Comparison of ENCODE assay signal across 26 cellular contexts in genomic region chr2:27182346-27182745, GRCh38. TPM values are rescaled to one million over a fixed set of nuclear protein-coding genes. Genes with fewer than 3 reads are reported as not detected.
DNase-seq lines count a peak whose midpoint lies in the region; ATAC-seq and TF ChIP-seq lines count a peak whose summit lies in the region.
"Had no signal": no experiment of that assay in that cellular context is flagged by ENCODE, and none has a peak within 500 bp of the region (broad histone marks: within the 10 kb centered on the region; RNA-seq: fewer than 3 reads in every experiment).

No MANE protein-coding gene starts in this region.

- H3K4me3 ChIP-seq in AG04450 (ENCODE audit: low read depth, low read length): no peak overlapping the region
- no peak overlapping the region for H3K4me3 ChIP-seq in mucosa of descending colon
- H3K4me3 ChIP-seq: A549, GM12878, heart right ventricle, lung, uterus had no signal

- no peaks in the 10 kb centered on the region for H3K4me1 ChIP-seq in mucosa of descending colon (ENCODE audit: low read depth)
- H3K4me1 ChIP-seq: A549 had no signal

- intact Hi-C loops in mucosa of descending colon (cut with DNase I, micrococcal nuclease): no loop called here

- peak overlapping the region; percentile 79 for H3K27ac ChIP-seq in AG04450 (ENCODE audit: low read depth, low read length)
- H3K27ac ChIP-seq: A549, heart right ventricle, neutrophil, uterus had no signal

- no peaks in the 10 kb centered on the region for H3K36me3 ChIP-seq in mucosa of descending colon (ENCODE audit: low read depth)
- H3K36me3 ChIP-seq: heart right ventricle, neutrophil, uterus had no signal

- H3K9me3 Mint-ChIP-seq in T-cell: no peaks in the 10 kb centered on the region
- no peaks in the 10 kb centered on the region for H3K9me3 Mint-ChIP-seq in stimulated activated naive B cell treated with anti-CD40 and anti-IgM and Interleukin-4, amounts not matched to agents 10 μg/mL and 1 μg/mL and 100 μg/mL, for 72 hours
- no peaks in the 10 kb centered on the region for H3K9me3 Mint-ChIP-seq in activated naive CD8-positive, alpha-beta T cell treated with anti-CD3 and anti-CD28 coated beads, Interleukin-2, amount 50 U/mL, for 24 hours
- H3K9me3 Mint-ChIP-seq: activated CD4-positive, alpha-beta memory T cell treated with anti-CD3 and anti-CD28 coated beads for 36 hours had no signal

- H3K27me3 ChIP-seq in AG04450 (ENCODE audit: control insufficient read depth, insufficient read depth, low read length): peaks cover 9% of the 10 kb centered on the region
- H3K27me3 ChIP-seq: uterus had no signal

- CTCF ChIA-PET in AG04450 (lab: Charles Lee) (interaction anchor here (0.7 to 2.7 kb wide), 4 partner anchors 9 to 411 kb away, joined by 3 to 17 read pairs (median 9); no protein-coding TSS in a partner anchor), T-cell (lab: Charles Lee) (interaction anchor here in 1 of 2 donors (0.7 to 0.9 kb wide), 2 partner anchors 10 to 12 kb away, joined by 3 read pairs; no protein-coding TSS in a partner anchor)

- H3K27me3 Mint-ChIP-seq in T-cell: peaks cover 36 to 44% of the 10 kb centered on the region in 2 donors
- H3K27me3 Mint-ChIP-seq in stimulated activated naive B cell treated with anti-CD40 and anti-IgM and Interleukin-4, amounts not matched to agents 10 μg/mL and 1 μg/mL and 100 μg/mL, for 72 hours: peaks cover 22 to 42% of the 10 kb centered on the region in 2 donors
- peaks cover 29% of the 10 kb centered on the region for H3K27me3 Mint-ChIP-seq in activated naive CD8-positive, alpha-beta T cell treated with anti-CD3 and anti-CD28 coated beads, Interleukin-2, amount 50 U/mL, for 24 hours

- TF ChIP-seq CTCF in AG04450 (IDR thresholded peaks at IDR 0.05; ENCODE audit: low read depth, low read length): no peak
- no peak for TF ChIP-seq CTCF in mucosa of descending colon (IDR thresholded peaks at IDR 0.05)

- ATAC-seq in mucosa of descending colon: peak; percentile 20
- ATAC-seq in T-cell (replicated peaks in 1 of 4): no peak
- no peak for ATAC-seq in GM19351 (IDR thresholded peaks at IDR 0.05; ENCODE audit: unreplicated experiment)
- no peak for ATAC-seq in stimulated activated naive B cell treated with anti-CD40 and anti-IgM and Interleukin-4, amounts not matched to agents 10 μg/mL and 1 μg/mL and 100 μg/mL, for 72 hours (replicated peaks)
- ATAC-seq in activated naive CD8-positive, alpha-beta T cell treated with anti-CD3 and anti-CD28 coated beads, Interleukin-2, amount 50 U/mL, for 24 hours: no peak
- ATAC-seq: A549, GM12878, heart right ventricle, T-helper 17 cell had no signal

- no peak overlapping the region for H3K27ac Mint-ChIP-seq in T-cell
- no peak overlapping the region for H3K27ac Mint-ChIP-seq in stimulated activated naive B cell treated with anti-CD40 and anti-IgM and Interleukin-4, amounts not matched to agents 10 μg/mL and 1 μg/mL and 100 μg/mL, for 72 hours
- H3K27ac Mint-ChIP-seq in activated naive CD8-positive, alpha-beta T cell treated with anti-CD3 and anti-CD28 coated beads, Interleukin-2, amount 50 U/mL, for 24 hours: no peak overlapping the region
- H3K27ac Mint-ChIP-seq: activated CD4-positive, alpha-beta memory T cell treated with anti-CD3 and anti-CD28 coated beads for 36 hours; CD4-positive, CD25-positive, alpha-beta regulatory T cell; T-helper 17 cell had no signal

- DNase-seq in AG04450 (ENCODE audit: low read depth, low spot score) (peak; percentile 59), LHCN-M2 (ENCODE audit: low read depth) (peak; percentile 50), fibroblast of gingiva (ENCODE audit: low read depth) (peak; percentile 49), mucosa of descending colon (no peak), T-cell (no peak)
- DNase-seq in stimulated activated naive B cell treated with anti-CD40 and anti-IgM and Interleukin-4, amounts not matched to agents 10 μg/mL and 1 μg/mL and 100 μg/mL, for 72 hours: no peak
- DNase-seq in activated naive CD8-positive, alpha-beta T cell treated with anti-CD3 and anti-CD28 coated beads, Interleukin-2, amount 50 U/mL, for 24 hours: no peak
- DNase-seq: activated CD4-positive, alpha-beta memory T cell treated with anti-CD3 and anti-CD28 coated beads for 36 hours; activated gamma-delta T cell treated with Interleukin-2 at 50 U/mL for 16 hours; amniotic stem cell; CD4-positive, CD25-positive, alpha-beta regulatory T cell; DMS 273 treated with DMSO at 0.1 percent for 48 hours; H7; heart right ventricle; Karpas-422; NCI-H1092; NCI-H2029 treated with DMSO at 0.1 percent for 48 hours; stimulated activated CD4-positive, alpha-beta T cell treated with anti-CD3 and anti-CD28 coated beads, Interleukin-12 subunit alpha, Interleukin-12 subunit beta, amount 100 ng/mL, for 4 hours; T-helper 17 cell; uterus had no signal

- no peaks in the 10 kb centered on the region for H3K4me1 Mint-ChIP-seq in T-cell
- no peaks in the 10 kb centered on the region for H3K4me1 Mint-ChIP-seq in stimulated activated naive B cell treated with anti-CD40 and anti-IgM and Interleukin-4, amounts not matched to agents 10 μg/mL and 1 μg/mL and 100 μg/mL, for 72 hours
- no peaks in the 10 kb centered on the region for H3K4me1 Mint-ChIP-seq in activated naive CD8-positive, alpha-beta T cell treated with anti-CD3 and anti-CD28 coated beads, Interleukin-2, amount 50 U/mL, for 24 hours
- H3K4me1 Mint-ChIP-seq: CD4-positive, CD25-positive, alpha-beta regulatory T cell had no signal

- H3K9me3 ChIP-seq in AG04450 (ENCODE audit: control insufficient read depth, insufficient read depth, low read length) (no peaks in the 10 kb centered on the region), mucosa of descending colon (no peaks in the 10 kb centered on the region)
- H3K9me3 ChIP-seq: A549, heart right ventricle, neutrophil, uterus had no signal

- POLR2A ChIA-PET in AG04450 (lab: Yijun Ruan, JAX) (no interaction called here), T-cell (lab: Charles Lee) (interaction anchor here in 1 of 2 donors (0.6 kb wide), 1 partner anchor 1194 kb away, joined by 3 read pairs; no protein-coding TSS in a partner anchor)

- H3K4me3 Mint-ChIP-seq in T-cell: no peak overlapping the region
- no peak overlapping the region for H3K4me3 Mint-ChIP-seq in stimulated activated naive B cell treated with anti-CD40 and anti-IgM and Interleukin-4, amounts not matched to agents 10 μg/mL and 1 μg/mL and 100 μg/mL, for 72 hours
- no peak overlapping the region for H3K4me3 Mint-ChIP-seq in activated naive CD8-positive, alpha-beta T cell treated with anti-CD3 and anti-CD28 coated beads, Interleukin-2, amount 50 U/mL, for 24 hours
- H3K4me3 Mint-ChIP-seq: activated CD4-positive, alpha-beta memory T cell treated with anti-CD3 and anti-CD28 coated beads for 36 hours; CD4-positive, CD25-positive, alpha-beta regulatory T cell; T-helper 17 cell had no signal

- H3K36me3 Mint-ChIP-seq in T-cell: no peaks in the 10 kb centered on the region
- no peaks in the 10 kb centered on the region for H3K36me3 Mint-ChIP-seq in stimulated activated naive B cell treated with anti-CD40 and anti-IgM and Interleukin-4, amounts not matched to agents 10 μg/mL and 1 μg/mL and 100 μg/mL, for 72 hours
- no peaks in the 10 kb centered on the region for H3K36me3 Mint-ChIP-seq in activated naive CD8-positive, alpha-beta T cell treated with anti-CD3 and anti-CD28 coated beads, Interleukin-2, amount 50 U/mL, for 24 hours (ENCODE audit: low read depth)
- H3K36me3 Mint-ChIP-seq: activated CD4-positive, alpha-beta memory T cell treated with anti-CD3 and anti-CD28 coated beads for 36 hours; CD4-positive, CD25-positive, alpha-beta regulatory T cell had no signal

RNA-seq across cellular contexts. Expression of gene ATRAID, which starts 29.5 kb away (rescaled TPM):
- polyA plus RNA-seq in AG04450 (2011; rRNA removed): 219 and 233 TPM in 2 replicates
- 84.3 and 91.3 TPM in 2 replicates for polyA minus RNA-seq in AG04450 (2011; rRNA and poly(A)+ RNA removed)
- 180 and 193 TPM in 2 replicates for total RNA-seq in LHCN-M2 (2014; rRNA removed)
- polyA plus RNA-seq in LHCN-M2 (2012): 173 TPM
- total RNA-seq in mucosa of descending colon: 10 to 100 TPM; 82.0 to 88.8 (median 85.2) TPM
- 100 to 1,000 TPM in 2 of 5 donors, 10 to 100 TPM in 3; 78.9 to 106 (median 96.0) TPM for total RNA-seq in T-cell

RNA-seq across cellular contexts. Expression of gene SLC5A6, which starts 29.7 kb away (rescaled TPM):
- 22.0 and 23.2 TPM in 2 replicates for polyA plus RNA-seq in AG04450 (2011; rRNA removed)
- 34.4 and 48.8 TPM in 2 replicates for polyA minus RNA-seq in AG04450 (2011; rRNA and poly(A)+ RNA removed)
- 39.6 and 54.5 TPM in 2 replicates for total RNA-seq in LHCN-M2 (2014; rRNA removed)
- polyA plus RNA-seq in LHCN-M2 (2012): 17.4 TPM
- total RNA-seq in mucosa of descending colon: 10 to 100 TPM; 27.7 to 34.8 (median 30.0) TPM
- 100 to 1,000 TPM in 2 of 5 donors, 10 to 100 TPM in 3; 37.5 to 214 (median 43.0) TPM for total RNA-seq in T-cell

RNA-seq across cellular contexts. Expression of gene TCF23, which starts 33.5 kb away (rescaled TPM):
- not detected in 2 replicates for polyA plus RNA-seq in AG04450 (2011; rRNA removed)
- polyA minus RNA-seq in AG04450 (2011; rRNA and poly(A)+ RNA removed): not detected in 2 replicates
- total RNA-seq in LHCN-M2 (2014; rRNA removed) (not detected in 2 replicates), mucosa of descending colon (under 1 TPM in 2 of 3 donors, not detected in 1; 0.05 to 0.23 TPM), T-cell (not detected)
- not detected for polyA plus RNA-seq in LHCN-M2 (2012)
- total RNA-seq: activated CD4-positive, alpha-beta memory T cell treated with anti-CD3 and anti-CD28 coated beads for 36 hours; CD4-positive, CD25-positive, alpha-beta regulatory T cell; GM12878; H7; T-helper 17 cell had no signal
- polyA plus RNA-seq: A549; CD4-positive, CD25-positive, alpha-beta regulatory T cell; GM12878 had no signal

RNA-seq across cellular contexts. Expression of gene CAD, which starts 34.8 kb away (rescaled TPM):
- 17.8 and 23.4 TPM in 2 replicates for polyA plus RNA-seq in AG04450 (2011; rRNA removed)
- 115 and 131 TPM in 2 replicates for polyA minus RNA-seq in AG04450 (2011; rRNA and poly(A)+ RNA removed)
- total RNA-seq in LHCN-M2 (2014; rRNA removed) (42.7 and 44.5 TPM in 2 replicates), mucosa of descending colon (10 to 100 TPM; 22.7 to 29.8 (median 24.7) TPM), T-cell (10 to 100 TPM; 38.5 to 78.2 (median 65.4) TPM)
- 34.7 TPM for polyA plus RNA-seq in LHCN-M2 (2012)

RNA-seq across cellular contexts. Expression of gene PRR30, which starts 43.1 kb away (rescaled TPM):
- not detected in 2 replicates for polyA plus RNA-seq in AG04450 (2011; rRNA removed)
- polyA minus RNA-seq in AG04450 (2011; rRNA and poly(A)+ RNA removed): not detected in 2 replicates
- not detected in 2 replicates for total RNA-seq in LHCN-M2 (2014; rRNA removed)
- polyA plus RNA-seq in LHCN-M2 (2012): not detected
- total RNA-seq in mucosa of descending colon: not detected
- not detected for total RNA-seq in T-cell
- total RNA-seq: activated CD4-positive, alpha-beta memory T cell treated with anti-CD3 and anti-CD28 coated beads for 36 hours; CD4-positive, CD25-positive, alpha-beta regulatory T cell; GM12878; H7; heart right ventricle; lung; T-helper 17 cell; uterus had no signal
- polyA plus RNA-seq: A549; CD4-positive, CD25-positive, alpha-beta regulatory T cell; esophagus; GM12878; heart right ventricle; lung had no signal

Comparison
In these comparisons a context has a peak if more than half of its experiments do, and no peak if none do; other contexts are left out.
1. DNase-seq: peak in AG04450 (single experiment), LHCN-M2 (single experiment) and fibroblast of gingiva (single experiment); none in mucosa of descending colon (0 of 3), T-cell (0 of 34), stimulated activated naive B cell treated with anti-CD40 and anti-IgM and Interleukin-4, amounts not matched to agents 10 μg/mL and 1 μg/mL and 100 μg/mL, for 72 hours (single experiment) and activated naive CD8-positive, alpha-beta T cell treated with anti-CD3 and anti-CD28 coated beads, Interleukin-2, amount 50 U/mL, for 24 hours (single experiment).